In genomic region chr5:27241564-27242257, GRCh38 we compare ENCODE assay signal across 13 cellular contexts.
DNase-seq lines count a peak whose midpoint lies in the region; ATAC-seq, FAIRE-seq and TF ChIP-seq lines count a peak whose summit lies in the region.
"Had no signal": no experiment of that assay in that cellular context is flagged by ENCODE, and none has a peak within 500 bp of the region (broad histone marks: within the 10 kb centered on the region; RNA-seq: fewer than 3 reads in every experiment).

No MANE protein-coding gene starts in this region.

- H3K4me3 Mint-ChIP-seq in chondrocyte (ENCODE audit: unreplicated experiment): no peak overlapping the region
- H3K4me3 Mint-ChIP-seq: central memory CD8-positive, alpha-beta T cell had no signal

- TF ChIP-seq POLR2A in H54 (IDR thresholded peaks at IDR 0.05; ENCODE audit: low read depth, low read length): no peak

- TF ChIP-seq CTCF in chondrocyte (IDR thresholded peaks at IDR 0.05): peak; percentile 66
- TF ChIP-seq CTCF in osteoblast (IDR thresholded peaks at IDR 0.05; ENCODE audit: extremely low read depth, low read depth, low read length): peak; percentile 33

- no peaks in the 10 kb centered on the region for H3K36me3 ChIP-seq in osteoblast (ENCODE audit: insufficient read depth, low read length)

- H3K4me3 ChIP-seq in osteoblast (ENCODE audit: insufficient read depth, low read length): no peak overlapping the region

- no peaks in the 10 kb centered on the region for H3K36me3 Mint-ChIP-seq in chondrocyte (ENCODE audit: low read depth)

- DNase-seq in H54 (ENCODE audit: insufficient read length, low spot score) (no peak), OCI-M1 (lab: John Stamatoyannopoulos, UW) (peak; percentile 27), chondrocyte (ENCODE audit: low spot score) (no peak), osteoblast (ENCODE audit: insufficient read length, low spot score, missing footprints) (no peak), HPDE6-E6E7 (ENCODE audit: extremely low spot score) (no peak)
- DNase-seq in stimulated activated naive CD4-positive, alpha-beta T cell treated with Interleukin-2 at 50 U/mL for 16 hours (lab: John Stamatoyannopoulos, UW): no peak
- no peak for DNase-seq in activated T-cell treated with anti-CD3 and anti-CD28 coated beads, Interleukin-2, amount 50 U/mL, for 48 hours
- DNase-seq: activated CD4-positive, alpha-beta T cell treated with anti-CD3 and anti-CD28 coated beads, Interleukin-2, amount 50 U/mL, for 1 hour; NCI-H2227 treated with DMSO at 0.1 percent for 48 hours; stimulated activated CD8-positive, alpha-beta memory T cell treated with anti-CD3 and anti-CD28 coated beads, Interleukin-4, amount 100 ng/mL, for 48 hours had no signal

- H3K9me3 ChIP-seq in osteoblast (ENCODE audit: low read depth, low read length): no peaks in the 10 kb centered on the region

- FAIRE-seq in H54 (lab: Jason Lieb, UNC): peak; percentile 98
- FAIRE-seq: G401.6 had no signal

- no peak for ATAC-seq in HG03442 (IDR thresholded peaks at IDR 0.05; ENCODE audit: unreplicated experiment)

- no peaks in the 10 kb centered on the region for H4K20me1 ChIP-seq in osteoblast (ENCODE audit: insufficient read depth, low read length)

- H3K4me2 ChIP-seq in osteoblast (ENCODE audit: insufficient read depth, low read length): peak overlapping the region; percentile 30

- H3K79me2 ChIP-seq in osteoblast (ENCODE audit: insufficient read depth, low read length): no peaks in the 10 kb centered on the region

- H3K9me3 Mint-ChIP-seq in chondrocyte (ENCODE audit: low read depth): peaks cover 7% of the 10 kb centered on the region

- no peak overlapping the region for H2AFZ ChIP-seq in osteoblast (ENCODE audit: low read length)

- H3K27me3 Mint-ChIP-seq in chondrocyte (ENCODE audit: low read depth): no peaks in the 10 kb centered on the region
- H3K27me3 Mint-ChIP-seq: central memory CD8-positive, alpha-beta T cell had no signal

- H3K4me1 Mint-ChIP-seq in chondrocyte (ENCODE audit: low read depth): peaks cover 20% of the 10 kb centered on the region
- H3K4me1 Mint-ChIP-seq: central memory CD8-positive, alpha-beta T cell had no signal

- H3K27me3 ChIP-seq in osteoblast (ENCODE audit: insufficient read depth, low read length): no peaks in the 10 kb centered on the region

- H3K4me1 ChIP-seq in osteoblast (ENCODE audit: insufficient read depth, low read length): peaks cover 17% of the 10 kb centered on the region

- peak overlapping the region; percentile 86 for H3K27ac Mint-ChIP-seq in chondrocyte (ENCODE audit: unreplicated experiment)

- peak overlapping the region; percentile 49 for H3K27ac ChIP-seq in osteoblast (ENCODE audit: low read depth, low read length)
